ENCODE assay signal across 11 cellular contexts in the genomic region with DNA sequence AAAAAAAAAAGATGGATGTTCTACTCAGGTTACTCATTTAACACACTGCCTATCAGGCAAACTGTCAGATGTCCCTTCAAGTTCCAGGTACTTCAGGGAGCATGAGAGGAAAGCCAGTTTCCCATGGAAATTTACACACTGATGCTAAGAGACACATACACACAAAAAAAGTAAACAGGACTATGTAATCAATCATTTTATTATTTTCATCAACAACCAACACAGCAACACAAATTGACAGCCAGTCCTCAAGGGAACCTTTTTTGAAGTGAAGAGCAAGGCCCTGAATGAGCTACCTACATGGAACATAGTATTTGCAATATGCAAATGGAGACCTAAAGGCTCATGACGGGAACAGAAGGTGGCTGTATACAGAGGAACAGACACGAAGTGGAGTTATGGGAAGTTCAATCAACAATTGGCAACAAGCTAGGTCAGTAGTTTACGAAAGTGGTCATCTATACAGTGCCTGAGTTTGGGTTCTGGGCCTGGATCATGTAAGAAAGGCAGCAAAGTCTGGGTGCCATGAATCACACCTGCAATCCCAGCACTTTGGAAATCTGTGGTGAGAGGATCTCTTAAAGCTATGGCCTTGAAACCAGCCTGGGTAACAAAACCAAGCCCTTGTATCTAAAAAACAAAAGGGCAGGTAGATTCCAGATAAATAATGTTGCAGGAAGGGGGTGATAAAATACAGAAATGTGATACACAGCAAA. TPM values are rescaled to one million over a fixed set of nuclear protein-coding genes. Genes with fewer than 3 reads are reported as not detected.
DNase-seq lines count a peak whose midpoint lies in the region; ATAC-seq and TF ChIP-seq lines count a peak whose summit lies in the region.
"Had no signal": no experiment of that assay in that cellular context is flagged by ENCODE, and none has a peak within 500 bp of the region (broad histone marks: within the 10 kb centered on the region; RNA-seq: fewer than 3 reads in every experiment).

No MANE protein-coding gene starts in this region.

- H3K9me3 Mint-ChIP-seq in stimulated activated naive CD8-positive, alpha-beta T cell treated with anti-CD3 and anti-CD28 coated beads, Interleukin-15, Interleukin-2, amounts not matched to agents 100 ng/mL and 50 ng/mL, for 24 hours: no peaks in the 10 kb centered on the region

- ATAC-seq in stimulated activated naive CD8-positive, alpha-beta T cell treated with anti-CD3 and anti-CD28 coated beads, Interleukin-15, Interleukin-2, amounts not matched to agents 100 U/mL and 50 U/mL, for 24 hours: no peak
- ATAC-seq in HG03354 (IDR thresholded peaks at IDR 0.05; ENCODE audit: poor library complexity, severe bottlenecking, unreplicated experiment): no peak
- no peak for ATAC-seq in HG03175 (IDR thresholded peaks at IDR 0.05; ENCODE audit: unreplicated experiment)

- peaks cover 54% of the 10 kb centered on the region for H3K36me3 Mint-ChIP-seq in stimulated activated naive CD8-positive, alpha-beta T cell treated with anti-CD3 and anti-CD28 coated beads, Interleukin-15, Interleukin-2, amounts not matched to agents 100 ng/mL and 50 ng/mL, for 24 hours (ENCODE audit: low read depth)

- DNase-seq in stimulated activated naive CD8-positive, alpha-beta T cell treated with anti-CD3 and anti-CD28 coated beads, Interleukin-15, Interleukin-2, amounts not matched to agents 100 U/mL and 50 U/mL, for 24 hours: no peak
- peak; percentile 50 for DNase-seq in cerebellar cortex (ENCODE audit: low spot score)
- no peak for DNase-seq in GM03348 (ENCODE audit: low spot score)
- no peak for DNase-seq in sigmoid colon
- DNase-seq: thyroid gland had no signal

- H3K4me1 Mint-ChIP-seq in stimulated activated naive CD8-positive, alpha-beta T cell treated with anti-CD3 and anti-CD28 coated beads, Interleukin-15, Interleukin-2, amounts not matched to agents 100 ng/mL and 50 ng/mL, for 24 hours (ENCODE audit: low read depth): peaks cover 49% of the 10 kb centered on the region

- no peak for TF ChIP-seq EP300 in sigmoid colon (IDR thresholded peaks at IDR 0.05)

- no peak overlapping the region for H2AFZ ChIP-seq in OCI-LY1 (ENCODE audit: low read length)

- H3K9me3 ChIP-seq in OCI-LY1 (ENCODE audit: low read length) (no peaks in the 10 kb centered on the region), sigmoid colon (no peaks in the 10 kb centered on the region)
- H3K9me3 ChIP-seq: thyroid gland had no signal

- no peak for TF ChIP-seq POLR2A in sigmoid colon (IDR thresholded peaks at IDR 0.05)

- H4K20me1 ChIP-seq in OCI-LY1 (ENCODE audit: insufficient read depth, low read length): no peaks in the 10 kb centered on the region

- peak overlapping the region; percentile 99 for H3K27ac Mint-ChIP-seq in stimulated activated naive CD8-positive, alpha-beta T cell treated with anti-CD3 and anti-CD28 coated beads, Interleukin-15, Interleukin-2, amounts not matched to agents 100 ng/mL and 50 ng/mL, for 24 hours

- peak overlapping the region; percentile 95; the same call in 1 of the 2 replicates for H3K4me2 ChIP-seq in OCI-LY1 (ENCODE audit: low read length)

- peaks cover 52% of the 10 kb centered on the region for H3F3A ChIP-seq in OCI-LY1 (ENCODE audit: insufficient read depth, low read length)

- H3K79me2 ChIP-seq in OCI-LY1 (ENCODE audit: insufficient read depth, low read length): peaks cover 28% of the 10 kb centered on the region

- H3K4me1 ChIP-seq in OCI-LY1 (ENCODE audit: insufficient read depth, low read length, severe bottlenecking) (peaks cover 22% of the 10 kb centered on the region), sigmoid colon (peaks cover 0 to 35% (median 25%) of the 10 kb centered on the region in 4 donors)

- intact Hi-C loops in sigmoid colon (cut with DNase I): no loop called here

- peaks cover 6% of the 10 kb centered on the region for H3K27me3 Mint-ChIP-seq in stimulated activated naive CD8-positive, alpha-beta T cell treated with anti-CD3 and anti-CD28 coated beads, Interleukin-15, Interleukin-2, amounts not matched to agents 100 ng/mL and 50 ng/mL, for 24 hours

- no peaks in the 10 kb centered on the region for H3K9me2 ChIP-seq in OCI-LY1 (ENCODE audit: low read depth, low read length)

- 41 to 59% methylated on average over 3 of the region's 3 CpGs for WGBS in sigmoid colon, 2 donors

- TF ChIP-seq CTCF in OCI-LY1 (IDR thresholded peaks at IDR 0.05; ENCODE audit: low read length) (no peak), sigmoid colon (IDR thresholded peaks at IDR 0.05) (no peak)

- no peak overlapping the region for H3K4me3 ChIP-seq in OCI-LY1 (ENCODE audit: low read depth, low read length, poor library complexity, severe bottlenecking)
- H3K4me3 ChIP-seq in sigmoid colon: no peak overlapping the region
- H3K4me3 ChIP-seq: thyroid gland had no signal

- peaks cover 45% of the 10 kb centered on the region for H3K36me3 ChIP-seq in OCI-LY1 (ENCODE audit: insufficient read depth, low read length)
- peaks cover 7 to 41% (median 25%) of the 10 kb centered on the region in 4 donors for H3K36me3 ChIP-seq in sigmoid colon

- H3K27ac ChIP-seq in OCI-LY1 (ENCODE audit: low read depth, low read length, poor library complexity, severe bottlenecking) (peak overlapping the region; percentile 29), sigmoid colon (peak overlapping the region in 1 of 4 donors; percentile 1)
- H3K27ac ChIP-seq: thyroid gland had no signal

- H3K27me3 ChIP-seq in OCI-LY1 (ENCODE audit: insufficient read depth, low read length) (no peaks in the 10 kb centered on the region), sigmoid colon (no peaks in the 10 kb centered on the region)
- H3K27me3 ChIP-seq: thyroid gland had no signal

- peak overlapping the region; percentile 98 for H3K4me3 Mint-ChIP-seq in stimulated activated naive CD8-positive, alpha-beta T cell treated with anti-CD3 and anti-CD28 coated beads, Interleukin-15, Interleukin-2, amounts not matched to agents 100 ng/mL and 50 ng/mL, for 24 hours

- H3K9ac ChIP-seq in OCI-LY1 (ENCODE audit: low read length): no peak overlapping the region; the same call in 1 of the 2 replicates

RNA-seq across cellular contexts. Expression of a gene that starts 12.6 kb away (rescaled TPM):
- 10 to 100 TPM; 22.8 to 39.7 (median 34.7) TPM for total RNA-seq in sigmoid colon
- polyA plus RNA-seq in sigmoid colon: 10 to 100 TPM; 11.6 to 47.6 (median 24.0) TPM

RNA-seq across cellular contexts. Expression of a gene that starts 19.3 kb away (rescaled TPM):
- 1 to 10 TPM in 1 of 4 donors, not detected in 3; 2.1 TPM for total RNA-seq in sigmoid colon
- polyA plus RNA-seq in sigmoid colon: not detected
- total RNA-seq: mucosa of gallbladder; T-helper 1 cell treated with Interleukin-12 subunit alpha and Interleukin-12 subunit beta and Interleukin-4 antibody, amounts not matched to agents 30 ng/mL and 1 ng/mL, for 36 hours; thyroid gland had no signal

RNA-seq across cellular contexts. Expression of a gene that starts 20.1 kb away (rescaled TPM):
- 10 to 100 TPM; 27.1 to 37.8 (median 31.2) TPM for total RNA-seq in sigmoid colon
- polyA plus RNA-seq in sigmoid colon: 10 to 100 TPM; 27.8 to 31.2 (median 28.9) TPM

RNA-seq across cellular contexts. Expression of a gene that starts 28.7 kb away (rescaled TPM):
- 10 to 100 TPM; 44.0 to 70.4 (median 50.4) TPM for total RNA-seq in sigmoid colon
- polyA plus RNA-seq in sigmoid colon: 100 to 1,000 TPM in 1 of 3 donors, 10 to 100 TPM in 2; 16.8 to 128 (median 39.1) TPM

RNA-seq across cellular contexts. Expression of a gene that starts 46.7 kb away (rescaled TPM):
- 10 to 100 TPM; 33.2 to 68.1 (median 43.0) TPM for total RNA-seq in sigmoid colon
- polyA plus RNA-seq in sigmoid colon: 10 to 100 TPM; 20.3 to 63.3 (median 22.8) TPM
